In genomic region chr3:39107056-39107873, GRCh38 we compare ENCODE assay signal across 8 cellular contexts. TPM values are rescaled to one million over a fixed set of nuclear protein-coding genes. Genes with fewer than 3 reads are reported as not detected.
A peak's percentile ranks its signal among the peaks of the same experiment; 100 is the strongest.
DNase-seq lines count a peak whose midpoint lies in the region; ATAC-seq and TF ChIP-seq lines count a peak whose summit lies in the region.

TSS of gene GORASP1 (minus strand) at chr3:39107627. CDS start at chr3:39107541, 86 bp downstream.
TSS of gene TTC21A (plus strand) at chr3:39107680. CDS start at chr3:39107838, 158 bp downstream.

- 0% methylated on average over 10 to 23 of the region's 97 CpGs for WGBS in lower leg skin, 2 donors

- ATAC-seq in GM18909 (IDR thresholded peaks at IDR 0.05; ENCODE audit: poor library complexity, unreplicated experiment), result peak; percentile 40
- peak; percentile 37 for ATAC-seq in HG03342 (IDR thresholded peaks at IDR 0.05; ENCODE audit: unreplicated experiment)

- H3K27ac ChIP-seq in dorsolateral prefrontal cortex, result peak within 1 kb of the TSS; percentile 4 to 97 (median 90)

- H3K27me3 ChIP-seq in dorsolateral prefrontal cortex, result no peaks in the 10 kb centered on the region

- TF ChIP-seq CTCF in dorsolateral prefrontal cortex (IDR thresholded peaks at IDR 0.05 in 54 of 56, conservative IDR thresholded peaks at IDR 0.05 in 2 of 56; ENCODE audit: low read depth in 1 of 56, partially characterized antibody in 56 of 56) (peak in 24 of 56 donors; percentile 11 to 50 (median 18)), lower leg skin (IDR thresholded peaks at IDR 0.05) (no peak)

- DNase-seq in AML-193 (lab: John Stamatoyannopoulos, UW) (peak; percentile 78 to 83), NCI-H524 (lab: John Stamatoyannopoulos, UW) (peak; percentile 66 to 80), dorsolateral prefrontal cortex (peak; percentile 86 to 96 (median 94)), lower leg skin (ENCODE audit: low spot score in 2 of 2) (peak; percentile 84 to 96)
- peak; percentile 48 to 50 for DNase-seq in activated CD4-positive, alpha-beta T cell treated with anti-CD3 and anti-CD28 coated beads, Interleukin-2, amount 50 U/mL, for 4 hours
- peak; percentile 64 for DNase-seq in stimulated activated CD4-positive, alpha-beta T cell treated with anti-CD3 and anti-CD28 coated beads, Interleukin-4, amount 100 ng/mL, for 24 hours

- intact Hi-C loops in dorsolateral prefrontal cortex (cut with DNase I), result loop anchor here (5.0 to 10.0 kb wide), 3 partner anchors 75 to 278 kb away; partner anchors contain the start of gene SLC25A38 (in 1 of the 2)
- intact Hi-C loops in lower leg skin (cut with DNase I; ENCODE audit: low total_unique reads), result no loop called here

- H3K4me3 ChIP-seq in dorsolateral prefrontal cortex, result peak within 1 kb of the TSS; percentile 61 to 99 (median 92)
- H3K4me3 ChIP-seq in lower leg skin (ENCODE audit: low read depth, poor library complexity, severe bottlenecking), result peak within 1 kb of the TSS; percentile 83

- no peak for TF ChIP-seq POLR2A in lower leg skin (IDR thresholded peaks at IDR 0.05)

RNA-seq across cellular contexts. Expression of gene GORASP1, which starts in this region (rescaled TPM):
- total RNA-seq in dorsolateral prefrontal cortex (10 to 100 TPM; 52.3 to 94.4 (median 70.3) TPM), lower leg skin (10 to 100 TPM; 40.1 to 87.4 (median 56.4) TPM)

RNA-seq across cellular contexts. Expression of gene TTC21A, which starts in this region (rescaled TPM):
- total RNA-seq in dorsolateral prefrontal cortex (10 to 100 TPM; 12.8 to 44.7 (median 24.4) TPM), lower leg skin (1 to 10 TPM; 2.7 to 5.6 (median 4.9) TPM)

Comparison
In these comparisons a context has a peak if more than half of its experiments do, and no peak if none do; other contexts are left out.
1. Peak in every context shown above with its lines: DNase-seq, ATAC-seq, H3K4me3 ChIP-seq and H3K27ac ChIP-seq.